In genomic region chr6:105753184-105754097, GRCh38 we compare ENCODE assay signal across 14 cellular contexts.
DNase-seq lines count a peak whose midpoint lies in the region; ATAC-seq and TF ChIP-seq lines count a peak whose summit lies in the region.
"Had no signal": no experiment of that assay in that cellular context is flagged by ENCODE, and none has a peak within 500 bp of the region (broad histone marks: within the 10 kb centered on the region; RNA-seq: fewer than 3 reads in every experiment).

No MANE protein-coding gene starts in this region.

- H3K27me3 Mint-ChIP-seq in activated naive CD8-positive, alpha-beta T cell treated with anti-CD3 and anti-CD28 coated beads, Interleukin-2, amount 50 U/mL, for 24 hours: peaks cover 2% of the 10 kb centered on the region

- ATAC-seq in activated naive CD8-positive, alpha-beta T cell treated with anti-CD3 and anti-CD28 coated beads, Interleukin-2, amount 50 U/mL, for 24 hours: no peak

- no peak overlapping the region for H3K4me3 ChIP-seq in epithelial cell of esophagus (ENCODE audit: low read length)
- H3K4me3 ChIP-seq: adrenal gland, prostate gland had no signal

- TF ChIP-seq CTCF in epithelial cell of esophagus (IDR thresholded peaks at IDR 0.05; ENCODE audit: insufficient read depth, low read depth, low read length, missing control alignments): no peak

- H3K36me3 Mint-ChIP-seq in activated naive CD8-positive, alpha-beta T cell treated with anti-CD3 and anti-CD28 coated beads, Interleukin-2, amount 50 U/mL, for 24 hours (ENCODE audit: low read depth): no peaks in the 10 kb centered on the region

- no peak overlapping the region for H3K4me3 Mint-ChIP-seq in activated naive CD8-positive, alpha-beta T cell treated with anti-CD3 and anti-CD28 coated beads, Interleukin-2, amount 50 U/mL, for 24 hours

- no peak overlapping the region for H3K27ac Mint-ChIP-seq in activated naive CD8-positive, alpha-beta T cell treated with anti-CD3 and anti-CD28 coated beads, Interleukin-2, amount 50 U/mL, for 24 hours

- H3K9me3 Mint-ChIP-seq in activated naive CD8-positive, alpha-beta T cell treated with anti-CD3 and anti-CD28 coated beads, Interleukin-2, amount 50 U/mL, for 24 hours: no peaks in the 10 kb centered on the region

- H3K4me1 Mint-ChIP-seq in activated naive CD8-positive, alpha-beta T cell treated with anti-CD3 and anti-CD28 coated beads, Interleukin-2, amount 50 U/mL, for 24 hours: peaks cover 11% of the 10 kb centered on the region

- DNase-seq in DMS79 (lab: John Stamatoyannopoulos, UW) (peak; percentile 11), NCI-H345 (lab: John Stamatoyannopoulos, UW) (peak; percentile 94), epithelial cell of esophagus (ENCODE audit: low read depth) (peak; percentile 86), renal cortical epithelial cell (ENCODE audit: low read depth) (peak; percentile 19)
- no peak for DNase-seq in stimulated activated CD4-positive, alpha-beta T cell treated with anti-CD3 and anti-CD28 coated beads, Interleukin-1b, Interleukin-23, amount 100 ng/mL, for 48 hours
- DNase-seq in activated naive CD8-positive, alpha-beta T cell treated with anti-CD3 and anti-CD28 coated beads, Interleukin-2, amount 50 U/mL, for 24 hours: no peak
- DNase-seq in stimulated activated CD8-positive, alpha-beta memory T cell treated with anti-CD3 and anti-CD28 coated beads, Interleukin-4, amount 100 ng/mL, for 48 hours: no peak
- DNase-seq: activated CD8-positive, alpha-beta memory T cell treated with anti-CD3 and anti-CD28 coated beads, Interleukin-2, amount 50 U/mL, for 4 hours; adrenal gland; DND-41; effector memory CD4-positive, alpha-beta T cell; H7; NCI-H1694 had no signal

Comparison
In these comparisons a context has a peak if more than half of its experiments do, and no peak if none do; other contexts are left out.
1. DNase-seq: peak in DMS79 (single experiment), NCI-H345 (single experiment), epithelial cell of esophagus (single experiment) and renal cortical epithelial cell (single experiment); none in stimulated activated CD4-positive, alpha-beta T cell treated with anti-CD3 and anti-CD28 coated beads, Interleukin-1b, Interleukin-23, amount 100 ng/mL, for 48 hours (single experiment), activated naive CD8-positive, alpha-beta T cell treated with anti-CD3 and anti-CD28 coated beads, Interleukin-2, amount 50 U/mL, for 24 hours (single experiment) and stimulated activated CD8-positive, alpha-beta memory T cell treated with anti-CD3 and anti-CD28 coated beads, Interleukin-4, amount 100 ng/mL, for 48 hours (single experiment).